ENCODE assay signal across 9 cellular contexts in the genomic region with DNA sequence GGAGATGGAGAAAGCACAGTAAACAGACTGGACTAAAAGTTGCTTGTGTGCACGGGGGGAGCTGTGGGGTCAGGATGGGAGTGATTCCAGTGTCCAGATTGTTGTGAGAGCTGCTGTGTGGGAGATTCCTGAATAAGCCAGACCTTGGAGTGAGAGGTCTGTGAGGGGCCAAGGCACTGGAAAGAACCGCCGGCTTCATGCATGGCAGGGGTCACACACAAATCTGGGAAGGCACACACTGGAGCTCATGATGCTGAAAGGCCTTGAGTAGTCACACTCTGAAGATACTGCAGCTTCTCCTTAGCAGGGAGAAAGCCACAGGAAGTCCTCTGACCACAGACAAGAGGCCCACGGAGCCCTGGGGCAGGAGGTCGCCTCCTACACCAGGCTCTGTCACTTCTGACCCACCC. TPM values are rescaled to one million over a fixed set of nuclear protein-coding genes. Genes with fewer than 3 reads are reported as not detected.
A peak's percentile ranks its signal among the peaks of the same experiment; 100 is the strongest.
DNase-seq lines count a peak whose midpoint lies in the region; ATAC-seq and TF ChIP-seq lines count a peak whose summit lies in the region.
"Had no signal": no experiment of that assay in that cellular context is flagged by ENCODE, and none has a peak within 500 bp of the region (broad histone marks: within the 10 kb centered on the region; RNA-seq: fewer than 3 reads in every experiment).

No MANE protein-coding gene starts in this region.

- CTCF ChIA-PET in CD4-positive, alpha-beta T cell (lab: Charles Lee), result interaction anchor here (0.6 kb wide), 1 partner anchor 13 kb away, joined by 3 read pairs; no protein-coding TSS in a partner anchor

- ATAC-seq in CD4-positive, alpha-beta T cell (ENCODE audit: poor library complexity), result no peak

- H3K36me3 Mint-ChIP-seq in activated T-helper 1 cell treated with anti-CD3 and anti-CD28 coated beads, Interleukin-12 subunit alpha, Interleukin-12 subunit beta, Interleukin-2, Interleukin-4 antibody, amounts not matched to agents 30 ng/mL and 10 ng/mL and 1 ng/mL, durations not matched to agents 14 hours and 24 hours and 36 hours (ENCODE audit: low read depth), result no peaks in the 10 kb centered on the region
- H3K36me3 Mint-ChIP-seq in nephron (ENCODE audit: low read depth), result peaks cover 45% of the 10 kb centered on the region
- H3K36me3 Mint-ChIP-seq in CD4-positive, alpha-beta T cell (ENCODE audit: low read depth), result no peaks in the 10 kb centered on the region

- intact Hi-C loops in activated T-helper 1 cell treated with anti-CD3 and anti-CD28 coated beads, Interleukin-12 subunit alpha, Interleukin-12 subunit beta, Interleukin-2, Interleukin-4 antibody, amounts not matched to agents 30 ng/mL and 10 ng/mL and 1 ng/mL, durations not matched to agents 14 hours and 24 hours and 36 hours (cut with micrococcal nuclease), result no loop called here
- intact Hi-C loops in CD4-positive, alpha-beta T cell (cut with DNase I, micrococcal nuclease), result no loop called here

- no peaks in the 10 kb centered on the region for H3K27me3 ChIP-seq in CD4-positive, alpha-beta T cell (ENCODE audit: control insufficient read depth, insufficient read depth, low read length)

- no peaks in the 10 kb centered on the region for H3K27me3 Mint-ChIP-seq in activated T-helper 1 cell treated with anti-CD3 and anti-CD28 coated beads, Interleukin-12 subunit alpha, Interleukin-12 subunit beta, Interleukin-2, Interleukin-4 antibody, amounts not matched to agents 30 ng/mL and 10 ng/mL and 1 ng/mL, durations not matched to agents 14 hours and 24 hours and 36 hours (ENCODE audit: insufficient read depth)
- H3K27me3 Mint-ChIP-seq in nephron (ENCODE audit: low read depth), result no peaks in the 10 kb centered on the region
- no peaks in the 10 kb centered on the region for H3K27me3 Mint-ChIP-seq in CD4-positive, alpha-beta T cell

- POLR2A ChIA-PET in CD4-positive, alpha-beta T cell (lab: Charles Lee), result no interaction called here

- peak; percentile 8 for DNase-seq in GF-D8 (lab: John Stamatoyannopoulos, UW)
- DNase-seq in HT1080 (ENCODE audit: low read depth), result peak; percentile 31
- peak; percentile 10 for DNase-seq in activated T-helper 1 cell treated with anti-CD3 and anti-CD28 coated beads, Interleukin-12 subunit alpha, Interleukin-12 subunit beta, Interleukin-2, Interleukin-4 antibody, amounts not matched to agents 30 ng/mL and 10 ng/mL and 1 ng/mL, durations not matched to agents 14 hours and 24 hours and 36 hours (ENCODE audit: low spot score)
- DNase-seq in CD4-positive, alpha-beta T cell, result no peak
- DNase-seq in mesenteric fat pad (ENCODE audit: low spot score), result no peak
- no peak for DNase-seq in stimulated activated CD4-positive, alpha-beta T cell treated with anti-CD3 and anti-CD28 coated beads, Interleukin-2, amount 100 ng/mL, for 48 hours
- no peak for DNase-seq in central memory CD4-positive, alpha-beta T cell

- H3K27ac ChIP-seq in CD4-positive, alpha-beta T cell (ENCODE audit: low read depth, low read length), result no peak overlapping the region
- H3K27ac ChIP-seq: parathyroid adenoma had no signal

- no peak for TF ChIP-seq CTCF in nephron (IDR thresholded peaks at IDR 0.05; ENCODE audit: unreplicated experiment in 3 of 3)
- TF ChIP-seq CTCF in CD4-positive, alpha-beta T cell (IDR thresholded peaks at IDR 0.05), result no peak

- peaks cover 16% of the 10 kb centered on the region for H3K4me1 Mint-ChIP-seq in activated T-helper 1 cell treated with anti-CD3 and anti-CD28 coated beads, Interleukin-12 subunit alpha, Interleukin-12 subunit beta, Interleukin-2, Interleukin-4 antibody, amounts not matched to agents 30 ng/mL and 10 ng/mL and 1 ng/mL, durations not matched to agents 14 hours and 24 hours and 36 hours (ENCODE audit: low read depth)
- H3K4me1 Mint-ChIP-seq in nephron, result peaks cover 7% of the 10 kb centered on the region
- peaks cover 7% of the 10 kb centered on the region for H3K4me1 Mint-ChIP-seq in CD4-positive, alpha-beta T cell (ENCODE audit: low read depth)

- H3K9me3 Mint-ChIP-seq in activated T-helper 1 cell treated with anti-CD3 and anti-CD28 coated beads, Interleukin-12 subunit alpha, Interleukin-12 subunit beta, Interleukin-2, Interleukin-4 antibody, amounts not matched to agents 30 ng/mL and 10 ng/mL and 1 ng/mL, durations not matched to agents 14 hours and 24 hours and 36 hours, result no peaks in the 10 kb centered on the region
- no peaks in the 10 kb centered on the region for H3K9me3 Mint-ChIP-seq in nephron
- H3K9me3 Mint-ChIP-seq in CD4-positive, alpha-beta T cell, result no peaks in the 10 kb centered on the region

- no peaks in the 10 kb centered on the region for H3K9me3 ChIP-seq in CD4-positive, alpha-beta T cell (ENCODE audit: control insufficient read depth, low read length)

- no peak overlapping the region for H3K4me3 Mint-ChIP-seq in activated T-helper 1 cell treated with anti-CD3 and anti-CD28 coated beads, Interleukin-12 subunit alpha, Interleukin-12 subunit beta, Interleukin-2, Interleukin-4 antibody, amounts not matched to agents 30 ng/mL and 10 ng/mL and 1 ng/mL, durations not matched to agents 14 hours and 24 hours and 36 hours
- no peak overlapping the region for H3K4me3 Mint-ChIP-seq in nephron
- H3K4me3 Mint-ChIP-seq in CD4-positive, alpha-beta T cell, result no peak overlapping the region

- H3K27ac Mint-ChIP-seq in activated T-helper 1 cell treated with anti-CD3 and anti-CD28 coated beads, Interleukin-12 subunit alpha, Interleukin-12 subunit beta, Interleukin-2, Interleukin-4 antibody, amounts not matched to agents 30 ng/mL and 10 ng/mL and 1 ng/mL, durations not matched to agents 14 hours and 24 hours and 36 hours, result no peak overlapping the region
- H3K27ac Mint-ChIP-seq in nephron, result peak overlapping the region; percentile 15 to 62 (median 28)
- no peak overlapping the region for H3K27ac Mint-ChIP-seq in CD4-positive, alpha-beta T cell

RNA-seq across cellular contexts. Expression of gene ADCY6, which starts 23.1 kb away (rescaled TPM):
- 14.5 and 15.6 TPM in 2 replicates for total RNA-seq in HT1080 (2014; rRNA removed; shearing (Covaris generic))
- polyA plus RNA-seq in HT1080 (2015; cell fraction: cytosol; rRNA removed), result 11.9 and 12.3 TPM in 2 replicates
- polyA plus RNA-seq in HT1080 (2015; cell fraction: nucleus; rRNA removed), result 40.2 and 40.3 TPM in 2 replicates
- total RNA-seq in activated T-helper 1 cell treated with anti-CD3 and anti-CD28 coated beads, Interleukin-12 subunit alpha, Interleukin-12 subunit beta, Interleukin-2, Interleukin-4 antibody, amounts not matched to agents 30 ng/mL and 10 ng/mL and 1 ng/mL, durations not matched to agents 14 hours and 24 hours and 36 hours, result 0.32 and 0.78 TPM in 2 replicates
- not detected for total RNA-seq in CD4-positive, alpha-beta T cell
- 58.5 TPM for total RNA-seq in mesenteric fat pad

RNA-seq across cellular contexts. Expression of gene CCNT1, which starts 49.3 kb away (rescaled TPM):
- total RNA-seq in HT1080 (2014; rRNA removed; shearing (Covaris generic)), result 33.6 and 45.5 TPM in 2 replicates
- polyA plus RNA-seq in HT1080 (2015; cell fraction: cytosol; rRNA removed), result 15.2 and 21.1 TPM in 2 replicates
- polyA plus RNA-seq in HT1080 (2015; cell fraction: nucleus; rRNA removed), result 68.9 and 76.0 TPM in 2 replicates
- total RNA-seq in activated T-helper 1 cell treated with anti-CD3 and anti-CD28 coated beads, Interleukin-12 subunit alpha, Interleukin-12 subunit beta, Interleukin-2, Interleukin-4 antibody, amounts not matched to agents 30 ng/mL and 10 ng/mL and 1 ng/mL, durations not matched to agents 14 hours and 24 hours and 36 hours, result 67.2 and 67.7 TPM in 2 replicates
- 100 to 1,000 TPM; 150 TPM for total RNA-seq in CD4-positive, alpha-beta T cell
- total RNA-seq in mesenteric fat pad, result 28.9 TPM

RNA-seq across cellular contexts. Expression of gene CACNB3, which starts 52.5 kb away (rescaled TPM):
- 13.3 and 15.1 TPM in 2 replicates for total RNA-seq in HT1080 (2014; rRNA removed; shearing (Covaris generic))
- 12.1 and 12.3 TPM in 2 replicates for polyA plus RNA-seq in HT1080 (2015; cell fraction: cytosol; rRNA removed)
- 35.7 and 47.5 TPM in 2 replicates for polyA plus RNA-seq in HT1080 (2015; cell fraction: nucleus; rRNA removed)
- 11.4 and 13.1 TPM in 2 replicates for total RNA-seq in activated T-helper 1 cell treated with anti-CD3 and anti-CD28 coated beads, Interleukin-12 subunit alpha, Interleukin-12 subunit beta, Interleukin-2, Interleukin-4 antibody, amounts not matched to agents 30 ng/mL and 10 ng/mL and 1 ng/mL, durations not matched to agents 14 hours and 24 hours and 36 hours
- total RNA-seq in CD4-positive, alpha-beta T cell, result 1 to 10 TPM; 3.9 to 5.7 TPM
- total RNA-seq in mesenteric fat pad, result 13.2 TPM

Comparison
In these comparisons a context has a peak if more than half of its experiments do, and no peak if none do; other contexts are left out.
1. DNase-seq: peak in GF-D8 (single experiment), HT1080 (single experiment) and activated T-helper 1 cell treated with anti-CD3 and anti-CD28 coated beads, Interleukin-12 subunit alpha, Interleukin-12 subunit beta, Interleukin-2, Interleukin-4 antibody, amounts not matched to agents 30 ng/mL and 10 ng/mL and 1 ng/mL, durations not matched to agents 14 hours and 24 hours and 36 hours (single experiment); none in CD4-positive, alpha-beta T cell (0 of 10), mesenteric fat pad (single experiment), stimulated activated CD4-positive, alpha-beta T cell treated with anti-CD3 and anti-CD28 coated beads, Interleukin-2, amount 100 ng/mL, for 48 hours (0 of 2) and central memory CD4-positive, alpha-beta T cell (single experiment).
2. H3K27ac Mint-ChIP-seq: peak in nephron (3 of 3); none in activated T-helper 1 cell treated with anti-CD3 and anti-CD28 coated beads, Interleukin-12 subunit alpha, Interleukin-12 subunit beta, Interleukin-2, Interleukin-4 antibody, amounts not matched to agents 30 ng/mL and 10 ng/mL and 1 ng/mL, durations not matched to agents 14 hours and 24 hours and 36 hours (single experiment) and CD4-positive, alpha-beta T cell (single experiment).